In genomic region chr2:236765475-236765874, GRCh38 we compare ENCODE assay signal across 18 cellular contexts.
"Had no signal": no experiment of that assay in that cellular context is flagged by ENCODE, and none has a peak within 500 bp of the region (broad histone marks: within the 10 kb centered on the region; RNA-seq: fewer than 3 reads in every experiment).

No MANE protein-coding gene starts in this region.

- DNase-seq: activated CD4-positive, alpha-beta T cell treated with anti-CD3 and anti-CD28 coated beads, Interleukin-2, amount 10 ng/mL, durations not matched to agents 24 days and 14 days; activated CD4-positive, CD25-positive, alpha-beta regulatory T cell; activated CD8-positive, alpha-beta memory T cell treated with anti-CD3 and anti-CD28 coated beads, Interleukin-2, amount 50 U/mL, for 4 hours; activated CD8-positive, alpha-beta T cell treated with anti-CD3 and anti-CD28 coated beads, Interleukin-2, amount 10 ng/mL, durations not matched to agents 7 days and 5 days; activated naive CD8-positive, alpha-beta T cell treated with anti-CD3 and anti-CD28 coated beads for 36 hours; activated T-cell treated with anti-CD3 and anti-CD28 coated beads, Interleukin-2, amount 50 U/mL, for 48 hours; amygdala; brain microvascular endothelial cell; cerebellar nuclear complex; effector CD8-positive, alpha-beta T cell; esophagus squamous epithelium; mucosa of descending colon; naive thymus-derived CD8-positive, alpha-beta T cell; right cardiac atrium; T-helper 2 cell; upper lobe of right lung had no signal

- H3K27ac ChIP-seq: brain microvascular endothelial cell, esophagus squamous epithelium, suprapubic skin, upper lobe of right lung had no signal

- ATAC-seq: activated CD8-positive, alpha-beta T cell treated with anti-CD3 and anti-CD28 coated beads, Interleukin-2, amount 10 ng/mL, durations not matched to agents 7 days and 5 days; mucosa of descending colon; naive thymus-derived CD8-positive, alpha-beta T cell; right cardiac atrium; upper lobe of right lung had no signal

- H3K9me3 ChIP-seq: mucosa of descending colon, suprapubic skin, upper lobe of right lung had no signal

- H3K4me3 ChIP-seq: esophagus squamous epithelium, lung, mucosa of descending colon, suprapubic skin, upper lobe of right lung had no signal

- H3K36me3 ChIP-seq: brain microvascular endothelial cell, esophagus squamous epithelium, suprapubic skin, upper lobe of right lung had no signal

- H3K4me1 ChIP-seq: upper lobe of right lung had no signal

- H3K27me3 ChIP-seq: brain microvascular endothelial cell, esophagus squamous epithelium, suprapubic skin, upper lobe of right lung had no signal
